9 cellular contexts compared by ENCODE assay signal in the genomic region with DNA sequence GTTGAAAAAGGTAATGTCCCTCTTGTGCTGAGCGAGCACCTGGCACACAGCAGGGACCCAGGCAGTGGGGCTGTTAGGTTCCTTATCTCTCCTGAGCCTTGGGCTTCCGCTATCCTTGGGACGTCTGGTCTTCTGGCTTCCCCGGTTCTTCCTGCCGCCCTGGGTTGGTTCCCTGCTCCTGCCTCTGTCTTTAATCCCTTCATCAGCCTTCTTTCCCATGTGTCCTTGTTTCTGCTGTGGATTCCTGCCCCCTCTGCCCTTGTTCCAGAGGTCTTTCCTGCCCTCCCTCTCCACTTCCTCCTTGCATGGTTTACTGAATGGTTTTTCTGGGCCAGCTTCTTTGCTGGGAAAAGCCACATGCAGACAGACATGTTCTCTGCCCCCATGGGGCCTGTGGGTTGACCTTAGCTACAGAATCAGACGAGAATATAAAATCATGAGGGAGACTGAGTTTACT. TPM values are rescaled to one million over a fixed set of nuclear protein-coding genes. Genes with fewer than 3 reads are reported as not detected.
A peak's percentile ranks its signal among the peaks of the same experiment; 100 is the strongest.
DNase-seq lines count a peak whose midpoint lies in the region; ATAC-seq and TF ChIP-seq lines count a peak whose summit lies in the region.
"Had no signal": no experiment of that assay in that cellular context is flagged by ENCODE, and none has a peak within 500 bp of the region (broad histone marks: within the 10 kb centered on the region; RNA-seq: fewer than 3 reads in every experiment).

No MANE protein-coding gene starts in this region.

- H3K9ac ChIP-seq in SK-N-SH = no peak overlapping the region

- H4K20me1 ChIP-seq in SK-N-SH (ENCODE audit: insufficient read depth) = peaks cover 76% of the 10 kb centered on the region

- no peak for TF ChIP-seq EP300 in SK-N-SH (IDR thresholded peaks at IDR 0.05; ENCODE audit: borderline replicate concordance in 1 of 2, low read depth in 1 of 2, low read length in 1 of 2)

- no peak overlapping the region for H3K4me3 ChIP-seq in SK-N-SH (ENCODE audit: low read depth in 2 of 2, low read length in 1 of 2)
- peak overlapping the region in 2 of 4 donors; percentile 74 to 89 for H3K4me3 ChIP-seq in Peyer's patch
- H3K4me3 ChIP-seq in esophagus (ENCODE audit: low read depth in 1 of 2, low read length in 2 of 2) = no peak overlapping the region
- no peak overlapping the region for H3K4me3 ChIP-seq in gastrocnemius medialis

- H3K9me2 ChIP-seq in SK-N-SH = no peaks in the 10 kb centered on the region

- H3K4me1 ChIP-seq in SK-N-SH (ENCODE audit: control insufficient read depth in 1 of 2, insufficient read depth in 2 of 2, low read depth in 1 of 2, low read length in 1 of 2) (peaks cover 2 to 28% of the 10 kb centered on the region in 2 experiments; a peak in 3 of 4 replicates), Peyer's patch (peaks cover 4 to 74% (median 29%) of the 10 kb centered on the region in 4 donors), esophagus (ENCODE audit: control insufficient read depth in 2 of 2, insufficient read depth in 2 of 2, low read length in 1 of 2) (peaks cover 4 to 18% of the 10 kb centered on the region in 2 donors), gastrocnemius medialis (peaks cover 31 to 38% of the 10 kb centered on the region in 2 donors)

- WGBS in SK-N-SH (ENCODE audit: low lambda C conversion rate) = 97% methylated on average over 6 of the region's 6 CpGs
- WGBS in esophagus, 2 donors = 52 to 63% methylated on average over 6 of the region's 6 CpGs

- no peak for TF ChIP-seq POLR2A in Peyer's patch (IDR thresholded peaks at IDR 0.05)
- no peak for TF ChIP-seq POLR2A in gastrocnemius medialis (IDR thresholded peaks at IDR 0.05)

- H3K79me2 ChIP-seq in SK-N-SH (ENCODE audit: insufficient read depth) = peaks cover 92% of the 10 kb centered on the region

- H3F3A ChIP-seq in SK-N-SH (replicated peaks; ENCODE audit: insufficient read depth) = peaks cover 15% of the 10 kb centered on the region

- intact Hi-C loops in gastrocnemius medialis (cut with DNase I; ENCODE audit: low total_unique reads) = no loop called here

- H3K36me3 ChIP-seq in SK-N-SH (replicated peaks in 1 of 2; ENCODE audit: control insufficient read depth in 1 of 2, insufficient read depth in 2 of 2, low read length in 1 of 2) (peaks cover 26 to 43% of the 10 kb centered on the region in 2 experiments), Peyer's patch (peaks cover 0 to 52% (median 0%) of the 10 kb centered on the region in 3 donors), esophagus (ENCODE audit: control insufficient read depth in 2 of 2, insufficient read depth in 2 of 2, low read length in 1 of 2) (peaks cover 4 to 33% of the 10 kb centered on the region in 2 donors), gastrocnemius medialis (peaks cover 0 to 30% of the 10 kb centered on the region in 2 donors)

- ATAC-seq in SK-N-SH treated with all-trans-retinoic acid at 6 μM for 48 hours (no peak), gastrocnemius medialis (no peak), HG02571 (IDR thresholded peaks at IDR 0.05; ENCODE audit: unreplicated experiment) (no peak), GM19455 (IDR thresholded peaks at IDR 0.05; ENCODE audit: unreplicated experiment) (no peak)

- POLR2A ChIA-PET in SK-N-SH (lab: Yijun Ruan, JAX) = no interaction called here

- DNase-seq in SK-N-SH = no peak
- peak in 1 of 3 donors; percentile 28 for DNase-seq in Peyer's patch
- no peak for DNase-seq in gastrocnemius medialis
- no peak for DNase-seq in NCI-H510A (lab: John Stamatoyannopoulos, UW)
- DNase-seq: NCI-H187 treated with DMSO at 0.1 percent for 48 hours had no signal

- CTCF ChIA-PET in SK-N-SH (lab: Yijun Ruan, JAX) = no interaction called here

- no peak for TF ChIP-seq CTCF in SK-N-SH (IDR thresholded peaks at IDR 0.05)
- no peak for TF ChIP-seq CTCF in Peyer's patch (IDR thresholded peaks at IDR 0.05)
- no peak for TF ChIP-seq CTCF in gastrocnemius medialis (IDR thresholded peaks at IDR 0.05 in 4 of 5, conservative IDR thresholded peaks at IDR 0.05 in 1 of 5)

- TF ChIP-seq RAD21 in SK-N-SH (IDR thresholded peaks at IDR 0.05; ENCODE audit: low read length) = no peak

- H3K27me3 ChIP-seq in SK-N-SH (ENCODE audit: insufficient read depth) (no peaks in the 10 kb centered on the region), Peyer's patch (no peaks in the 10 kb centered on the region), esophagus (ENCODE audit: control insufficient read depth in 1 of 2, insufficient read depth in 2 of 2, low read length in 2 of 2) (no peaks in the 10 kb centered on the region), gastrocnemius medialis (no peaks in the 10 kb centered on the region)

- H2AFZ ChIP-seq in SK-N-SH (ENCODE audit: low read depth) = no peak overlapping the region

- in situ Hi-C loops in gastrocnemius medialis (cut with MboI; ENCODE audit: low sequenced_read_pairs in 4 of 4) = no loop called here

- peak overlapping the region; percentile 97; the same call in 1 of the 2 replicates for H3K4me2 ChIP-seq in SK-N-SH

- no peaks in the 10 kb centered on the region for H3K9me3 ChIP-seq in SK-N-SH
- H3K9me3 ChIP-seq in Peyer's patch = no peaks in the 10 kb centered on the region
- no peaks in the 10 kb centered on the region for H3K9me3 ChIP-seq in esophagus (ENCODE audit: control insufficient read depth in 2 of 2, insufficient read depth in 1 of 2, low read depth in 1 of 2, low read length in 1 of 2)
- H3K9me3 ChIP-seq in gastrocnemius medialis = no peaks in the 10 kb centered on the region

- H3K27ac ChIP-seq in SK-N-SH (ENCODE audit: low read depth in 2 of 2, low read length in 1 of 2) (no peak overlapping the region), Peyer's patch (peak overlapping the region; percentile 93 to 97 (median 94)), esophagus (ENCODE audit: low read depth in 2 of 2, low read length in 1 of 2) (peak overlapping the region; percentile 15 to 81), gastrocnemius medialis (peak overlapping the region; percentile 2 to 95 (median 83))

TF ChIP-seq in SK-N-SH, 30 proteins besides CTCF, POLR2A, EP300 and RAD21 (continues in another document):
- TF ChIP-seq TEAD4 (IDR thresholded peaks at IDR 0.05; ENCODE audit: borderline replicate concordance, insufficient read depth) (no peak), FOSL2 (IDR thresholded peaks at IDR 0.05; ENCODE audit: borderline replicate concordance, low read depth) (no peak), FOXM1 (IDR thresholded peaks at IDR 0.05; ENCODE audit: low read depth) (no peak), JUND (IDR thresholded peaks at IDR 0.05) (no peak)
- TF ChIP-seq, protein P1, sequence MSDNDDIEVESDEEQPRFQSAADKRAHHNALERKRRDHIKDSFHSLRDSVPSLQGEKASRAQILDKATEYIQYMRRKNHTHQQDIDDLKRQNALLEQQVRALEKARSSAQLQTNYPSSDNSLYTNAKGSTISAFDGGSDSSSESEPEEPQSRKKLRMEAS (IDR thresholded peaks at IDR 0.05; ENCODE audit: low read depth) = no peak

TF ChIP-seq in SK-N-SH treated with all-trans-retinoic acid at 6 μM for 48 hours, 23 proteins besides CTCF, POLR2A, EP300 and RAD21 (continues in another document):
- TF ChIP-seq OSR1 (CRISPR knock-in tag; IDR thresholded peaks at IDR 0.05) (no peak), CSDC2 (CRISPR knock-in tag; IDR thresholded peaks at IDR 0.05) (no peak), TCF4 (CRISPR knock-in tag; IDR thresholded peaks at IDR 0.05; ENCODE audit: borderline replicate concordance) (no peak)
- TF ChIP-seq, protein P2, sequence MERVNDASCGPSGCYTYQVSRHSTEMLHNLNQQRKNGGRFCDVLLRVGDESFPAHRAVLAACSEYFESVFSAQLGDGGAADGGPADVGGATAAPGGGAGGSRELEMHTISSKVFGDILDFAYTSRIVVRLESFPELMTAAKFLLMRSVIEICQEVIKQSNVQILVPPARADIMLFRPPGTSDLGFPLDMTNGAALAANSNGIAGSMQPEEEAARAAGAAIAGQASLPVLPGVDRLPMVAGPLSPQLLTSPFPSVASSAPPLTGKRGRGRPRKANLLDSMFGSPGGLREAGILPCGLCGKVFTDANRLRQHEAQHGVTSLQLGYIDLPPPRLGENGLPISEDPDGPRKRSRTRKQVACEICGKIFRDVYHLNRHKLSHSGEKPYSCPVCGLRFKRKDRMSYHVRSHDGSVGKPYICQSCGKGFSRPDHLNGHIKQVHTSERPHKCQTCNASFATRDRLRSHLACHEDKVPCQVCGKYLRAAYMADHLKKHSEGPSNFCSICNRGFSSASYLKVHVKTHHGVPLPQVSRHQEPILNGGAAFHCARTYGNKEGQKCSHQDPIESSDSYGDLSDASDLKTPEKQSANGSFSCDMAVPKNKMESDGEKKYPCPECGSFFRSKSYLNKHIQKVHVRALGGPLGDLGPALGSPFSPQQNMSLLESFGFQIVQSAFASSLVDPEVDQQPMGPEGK (CRISPR knock-in tag; IDR thresholded peaks at IDR 0.05; ENCODE audit: borderline replicate concordance) = no peak

RNA-seq across cellular contexts. Expression of a gene that starts 2.6 kb away (rescaled TPM):
- polyA plus RNA-seq in SK-N-SH (2012; rRNA removed) (72.0 and 134 TPM in 2 replicates), esophagus (10 to 100 TPM; 79.1 to 83.0 TPM)
- polyA plus RNA-seq in SK-N-SH (2012; cell fraction: cytosol; rRNA removed) = 63.8 and 104 TPM in 2 replicates
- polyA plus RNA-seq in SK-N-SH (2012; cell fraction: nucleus; rRNA removed) = 83.4 and 133 TPM in 2 replicates
- total RNA-seq in Peyer's patch (100 to 1,000 TPM; 120 to 241 (median 163) TPM), gastrocnemius medialis (100 to 1,000 TPM in 3 of 4 donors, 10 to 100 TPM in 1; 58.7 to 214 (median 190) TPM)

RNA-seq across cellular contexts. Expression of a gene that starts 22.8 kb away (rescaled TPM):
- polyA plus RNA-seq in SK-N-SH (2012; rRNA removed) (217 and 321 TPM in 2 replicates), esophagus (100 to 1,000 TPM; 110 to 120 TPM)
- polyA plus RNA-seq in SK-N-SH (2012; cell fraction: cytosol; rRNA removed) = 124 and 156 TPM in 2 replicates
- 370 and 570 TPM in 2 replicates for polyA plus RNA-seq in SK-N-SH (2012; cell fraction: nucleus; rRNA removed)
- total RNA-seq in Peyer's patch (100 to 1,000 TPM; 132 to 292 (median 159) TPM), gastrocnemius medialis (10 to 100 TPM; 38.1 to 60.2 (median 50.1) TPM)

RNA-seq across cellular contexts. Expression of a gene that starts 29.6 kb away (rescaled TPM):
- 20.1 and 27.1 TPM in 2 replicates for polyA plus RNA-seq in SK-N-SH (2012; rRNA removed)
- 16.0 and 19.9 TPM in 2 replicates for polyA plus RNA-seq in SK-N-SH (2012; cell fraction: cytosol; rRNA removed)
- 37.5 and 65.8 TPM in 2 replicates for polyA plus RNA-seq in SK-N-SH (2012; cell fraction: nucleus; rRNA removed)
- 10 to 100 TPM in 3 of 4 donors, 1 to 10 TPM in 1; 8.1 to 17.4 (median 14.0) TPM for total RNA-seq in Peyer's patch
- polyA plus RNA-seq in esophagus = 1 to 10 TPM; 5.6 to 9.1 TPM
- total RNA-seq in gastrocnemius medialis = 10 to 100 TPM in 2 of 4 donors, 1 to 10 TPM in 2; 6.3 to 21.2 (median 12.6) TPM

RNA-seq across cellular contexts. Expression of a gene that starts 34.2 kb away (rescaled TPM):
- polyA plus RNA-seq in SK-N-SH (2012; rRNA removed) (24.2 and 24.7 TPM in 2 replicates), esophagus (10 to 100 TPM; 10.3 to 16.6 TPM)
- 14.5 and 20.7 TPM in 2 replicates for polyA plus RNA-seq in SK-N-SH (2012; cell fraction: cytosol; rRNA removed)
- 27.5 and 35.6 TPM in 2 replicates for polyA plus RNA-seq in SK-N-SH (2012; cell fraction: nucleus; rRNA removed)
- total RNA-seq in Peyer's patch (10 to 100 TPM in 3 of 4 donors, 1 to 10 TPM in 1; 7.7 to 28.9 (median 14.1) TPM), gastrocnemius medialis (10 to 100 TPM in 3 of 4 donors, 1 to 10 TPM in 1; 9.9 to 17.3 (median 13.7) TPM)

RNA-seq across cellular contexts. Expression of a gene that starts 36.8 kb away (rescaled TPM):
- polyA plus RNA-seq in SK-N-SH (2012; rRNA removed) = 14.0 and 21.9 TPM in 2 replicates
- polyA plus RNA-seq in SK-N-SH (2012; cell fraction: cytosol; rRNA removed) = 16.3 and 18.1 TPM in 2 replicates
- polyA plus RNA-seq in SK-N-SH (2012; cell fraction: nucleus; rRNA removed) = 76.2 and 102 TPM in 2 replicates
- total RNA-seq in Peyer's patch = 10 to 100 TPM; 12.3 to 38.4 (median 25.2) TPM
- 10 to 100 TPM; 12.8 to 14.2 TPM for polyA plus RNA-seq in esophagus
- total RNA-seq in gastrocnemius medialis = 10 to 100 TPM in 1 of 4 donors, 1 to 10 TPM in 3; 1.5 to 12.3 (median 7.2) TPM

Comparison
In these comparisons a context has a peak if more than half of its experiments do, and no peak if none do; other contexts are left out.
1. H3K27ac ChIP-seq: peak in Peyer's patch (4 of 4), esophagus (2 of 2) and gastrocnemius medialis (4 of 4); none in SK-N-SH (0 of 2).